Comparison of ENCODE assay signal across 8 cellular contexts in genomic region chr16:28879841-28880588, GRCh38. TPM values are rescaled to one million over a fixed set of nuclear protein-coding genes. Genes with fewer than 3 reads are reported as not detected.
DNase-seq lines count a peak whose midpoint lies in the region; ATAC-seq and TF ChIP-seq lines count a peak whose summit lies in the region.

No MANE protein-coding gene starts in this region.

- H3K27ac Mint-ChIP-seq in neural crest cell (ENCODE audit: unreplicated experiment): no peak overlapping the region

- POLR2A ChIA-PET in RWPE1 (lab: Yijun Ruan, JAX; ENCODE audit: low non-redundant PET): no interaction called here

- no peak for TF ChIP-seq CTCF in RWPE1 (conservative IDR thresholded peaks at IDR 0.05; ENCODE audit: low read depth)
- no peak for TF ChIP-seq CTCF in fibroblast of villous mesenchyme (IDR thresholded peaks at IDR 0.05; ENCODE audit: insufficient read depth, low read depth, low read length)
- no peak for TF ChIP-seq CTCF in neural crest cell (conservative IDR thresholded peaks at IDR 0.05)

- peak overlapping the region; percentile 73 for H3K4me3 ChIP-seq in fibroblast of villous mesenchyme (ENCODE audit: low read depth, low read length)

- peaks cover 5% of the 10 kb centered on the region for H3K27me3 Mint-ChIP-seq in neural crest cell (ENCODE audit: low read depth)

- ATAC-seq in stimulated activated naive CD8-positive, alpha-beta T cell treated with anti-CD3 and anti-CD28 coated beads, Interleukin-15, Interleukin-2, amounts not matched to agents 100 U/mL and 50 U/mL, for 24 hours: peak; percentile 94

- no peaks in the 10 kb centered on the region for H3K36me3 Mint-ChIP-seq in neural crest cell (ENCODE audit: low read depth)

- H3K4me1 Mint-ChIP-seq in neural crest cell: peaks cover 43% of the 10 kb centered on the region

- H3K4me3 Mint-ChIP-seq in neural crest cell: peak overlapping the region; percentile 90

- no peaks in the 10 kb centered on the region for H3K9me3 Mint-ChIP-seq in neural crest cell

- H3K27ac ChIP-seq in RWPE1: peak overlapping the region; percentile 86

- CTCF ChIA-PET in RWPE1 (lab: Yijun Ruan, JAX): interaction anchor here (1.7 kb wide), 1 partner anchor 65 kb away, joined by 6 read pairs; no protein-coding TSS in a partner anchor

- peak; percentile 90 for DNase-seq in Daoy (ENCODE audit: low read depth)
- DNase-seq in GOT3 (lab: John Stamatoyannopoulos, UW): peak; percentile 72
- peak; percentile 87 for DNase-seq in M059J (ENCODE audit: low read depth)
- peak; percentile 96 for DNase-seq in RWPE1 (ENCODE audit: low spot score)
- peak; percentile 89 for DNase-seq in activated T-helper 9 cell treated with anti-CD3 and anti-CD28 coated beads, Interleukin-2, amount 50 U/mL, for 16 hours (ENCODE audit: low read depth)
- DNase-seq in fibroblast of villous mesenchyme (ENCODE audit: low read depth): peak; percentile 75
- DNase-seq in neural crest cell (ENCODE audit: low read depth, low spot score): peak; percentile 83
- DNase-seq in stimulated activated naive CD8-positive, alpha-beta T cell treated with anti-CD3 and anti-CD28 coated beads, Interleukin-15, Interleukin-2, amounts not matched to agents 100 U/mL and 50 U/mL, for 24 hours: peak; percentile 94

RNA-seq across cellular contexts. Expression of gene ATP2A1, which starts 1.7 kb away (rescaled TPM):
- total RNA-seq in Daoy (2014; rRNA removed; shearing (Covaris generic)): 0.48 TPM in 1 of 2 replicates, not detected in the other
- not detected in 2 replicates for total RNA-seq in M059J (2014; rRNA removed; shearing (Covaris generic))
- total RNA-seq in fibroblast of villous mesenchyme (under 0.01 and 0.43 TPM in 2 replicates), neural crest cell (3.1 and 3.3 TPM in 2 replicates)

RNA-seq across cellular contexts. Expression of gene SH2B1, which starts 16.4 kb away (rescaled TPM):
- total RNA-seq in Daoy (2014; rRNA removed; shearing (Covaris generic)): 10.7 and 19.4 TPM in 2 replicates
- 9.9 and 16.2 TPM in 2 replicates for total RNA-seq in M059J (2014; rRNA removed; shearing (Covaris generic))
- 16.4 and 19.4 TPM in 2 replicates for total RNA-seq in fibroblast of villous mesenchyme
- total RNA-seq in neural crest cell: 60.6 and 66.9 TPM in 2 replicates

RNA-seq across cellular contexts. Expression of gene TUFM, which starts 33.9 kb away (rescaled TPM):
- 157 and 180 TPM in 2 replicates for total RNA-seq in Daoy (2014; rRNA removed; shearing (Covaris generic))
- total RNA-seq in M059J (2014; rRNA removed; shearing (Covaris generic)): 121 and 131 TPM in 2 replicates
- total RNA-seq in fibroblast of villous mesenchyme (89.5 and 94.6 TPM in 2 replicates), neural crest cell (197 and 205 TPM in 2 replicates)

RNA-seq across cellular contexts. Expression of gene RABEP2, which starts 45.0 kb away (rescaled TPM):
- total RNA-seq in Daoy (2014; rRNA removed; shearing (Covaris generic)): 30.2 and 54.1 TPM in 2 replicates
- 14.7 and 38.1 TPM in 2 replicates for total RNA-seq in M059J (2014; rRNA removed; shearing (Covaris generic))
- total RNA-seq in fibroblast of villous mesenchyme (29.4 and 35.4 TPM in 2 replicates), neural crest cell (19.9 and 20.2 TPM in 2 replicates)

RNA-seq across cellular contexts. Expression of gene CD19, which starts 51.8 kb away (rescaled TPM):
- not detected in 2 replicates for total RNA-seq in Daoy (2014; rRNA removed; shearing (Covaris generic))
- not detected in 2 replicates for total RNA-seq in M059J (2014; rRNA removed; shearing (Covaris generic))
- total RNA-seq in fibroblast of villous mesenchyme (not detected in 2 replicates), neural crest cell (not detected in 2 replicates)

Comparison
In these comparisons a context has a peak if more than half of its experiments do, and no peak if none do; other contexts are left out.
1. Peak in every context shown above with its lines: DNase-seq, ATAC-seq, H3K4me3 ChIP-seq and H3K27ac ChIP-seq.